Comparison of ENCODE assay signal across 24 cellular contexts in the genomic region with DNA sequence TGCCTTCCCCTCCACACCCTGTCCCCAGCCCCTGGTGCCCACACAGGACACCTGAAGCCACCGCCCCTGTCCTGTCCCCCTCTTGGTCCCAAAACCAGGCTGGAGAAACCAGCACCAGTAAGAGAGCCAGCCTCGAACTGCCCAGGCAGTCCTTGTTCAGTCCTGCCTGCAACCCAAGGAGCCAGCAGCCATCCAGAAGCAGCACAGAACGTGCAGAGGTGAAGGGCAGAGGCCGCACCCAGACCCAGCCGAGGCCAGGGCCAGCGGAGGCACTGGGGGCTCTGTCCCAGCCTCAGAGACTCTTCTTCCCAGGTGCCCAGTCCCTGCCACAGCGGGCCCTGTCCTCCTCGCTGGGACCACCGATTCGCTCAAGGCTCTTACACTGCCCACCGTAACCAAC. TPM values are rescaled to one million over a fixed set of nuclear protein-coding genes. Genes with fewer than 3 reads are reported as not detected.
"Had no signal": no experiment of that assay in that cellular context is flagged by ENCODE, and none has a peak within 500 bp of the region (broad histone marks: within the 10 kb centered on the region; RNA-seq: fewer than 3 reads in every experiment).

No MANE protein-coding gene starts in this region.

- H3K36me3 ChIP-seq: colonic mucosa, heart right ventricle, pancreas, right lobe of liver had no signal

- ATAC-seq: naive thymus-derived CD4-positive, alpha-beta T cell; right lobe of liver had no signal

- H3K4me3 ChIP-seq: colonic mucosa, heart right ventricle, pancreas, right lobe of liver had no signal

- H3K27ac Mint-ChIP-seq: naive thymus-derived CD4-positive, alpha-beta T cell; nephron progenitor cell; progenitor cell of endocrine pancreas; stimulated activated memory B cell treated with anti-CD40 and anti-IgM and Interleukin-4, amounts not matched to agents 10 μg/mL and 1 μg/mL and 100 μg/mL, for 72 hours had no signal

- H3K4me1 ChIP-seq: colonic mucosa, heart right ventricle, pancreas, right lobe of liver had no signal

- H3K9me3 Mint-ChIP-seq: nephron progenitor cell; stimulated activated memory B cell treated with anti-CD40 and anti-IgM and Interleukin-4, amounts not matched to agents 10 μg/mL and 1 μg/mL and 100 μg/mL, for 72 hours had no signal

- H3K27me3 ChIP-seq: colonic mucosa, pancreas, right lobe of liver had no signal

- H3K36me3 Mint-ChIP-seq: naive thymus-derived CD4-positive, alpha-beta T cell; stimulated activated memory B cell treated with anti-CD40 and anti-IgM and Interleukin-4, amounts not matched to agents 10 μg/mL and 1 μg/mL and 100 μg/mL, for 72 hours had no signal

- H3K4me3 Mint-ChIP-seq: naive thymus-derived CD4-positive, alpha-beta T cell; nephron progenitor cell; stimulated activated memory B cell treated with anti-CD40 and anti-IgM and Interleukin-4, amounts not matched to agents 10 μg/mL and 1 μg/mL and 100 μg/mL, for 72 hours had no signal

- H3K9me3 ChIP-seq: colonic mucosa, heart right ventricle, pancreas, right lobe of liver had no signal

- H3K27ac ChIP-seq: colonic mucosa, heart right ventricle, pancreas, right lobe of liver had no signal

- DNase-seq: cerebellar nuclear complex; colonic mucosa; effector CD4-positive, alpha-beta T cell; heart right ventricle; hypothalamus; kidney glomerular epithelial cell; mammary epithelial cell; naive thymus-derived CD4-positive, alpha-beta T cell; nephron progenitor cell; nucleus accumbens; stimulated activated CD4-positive, alpha-beta T cell treated with anti-CD3 and anti-CD28 coated beads, Interleukin-15, amount 100 ng/mL, for 24 hours; stimulated activated CD4-positive, alpha-beta T cell treated with anti-CD3 and anti-CD28 coated beads, Interleukin-1b, Interleukin-23, amount 100 ng/mL, for 48 hours; stimulated activated CD4-positive, alpha-beta T cell treated with anti-CD3 and anti-CD28 coated beads, Interleukin-4, amount 100 ng/mL, for 24 hours; trophoblast cell had no signal

RNA-seq across cellular contexts. Expression of a gene that starts 23.3 kb away (rescaled TPM):
- total RNA-seq: colonic mucosa; dermis microvascular lymphatic vessel endothelial cell; fibroblast of lung; glomerular endothelial cell; heart right ventricle; lower leg skin; mammary epithelial cell; mesenteric fat pad; mononuclear cell; naive thymus-derived CD4-positive, alpha-beta T cell; pancreas; progenitor cell of endocrine pancreas had no signal
